ENCODE assay signal across 8 cellular contexts in genomic region chr6:32666420-32667300, GRCh38.
DNase-seq lines count a peak whose midpoint lies in the region; ATAC-seq and TF ChIP-seq lines count a peak whose summit lies in the region.

HLA-DQB1 (minus strand) TSS chr6:32666657; CDS start chr6:32666607, 50 bp downstream.

- no peak within 1 kb of the TSS for H3K4me3 ChIP-seq in RWPE2 (ENCODE audit: severe bottlenecking)

- DNase-seq in AG20443 (ENCODE audit: low spot score) (peak; percentile 16), RWPE2 (ENCODE audit: low spot score) (no peak), amniotic epithelial cell (ENCODE audit: low read depth) (peak; percentile 24), islet precursor cell (peak; percentile 76), NCI-H128 (lab: John Stamatoyannopoulos, UW; ENCODE audit: unreplicated experiment) (no peak)
- DNase-seq in stimulated activated CD4-positive, alpha-beta T cell treated with anti-CD3 and anti-CD28 coated beads, Interleukin-4, amount 100 ng/mL, for 1 hour: peak; percentile 22

- no peaks in the 10 kb centered on the region for H3K4me1 ChIP-seq in RWPE2 (ENCODE audit: insufficient read depth, poor library complexity, severe bottlenecking)

- H3K27me3 ChIP-seq in RWPE2 (ENCODE audit: insufficient read depth, poor library complexity, severe bottlenecking): no peaks in the 10 kb centered on the region

- peak; percentile 63 for ATAC-seq in GM18858 (IDR thresholded peaks at IDR 0.05; ENCODE audit: unreplicated experiment)
- ATAC-seq in HG03066 (IDR thresholded peaks at IDR 0.05; ENCODE audit: low read depth, unreplicated experiment): peak; percentile 57
- peak; percentile 75 for ATAC-seq in RWPE2 (ENCODE audit: low read depth)

- no peak within 1 kb of the TSS for H3K27ac ChIP-seq in RWPE2 (ENCODE audit: poor library complexity, severe bottlenecking)

- TF ChIP-seq CTCF in RWPE2 (IDR thresholded peaks at IDR 0.05; ENCODE audit: poor library complexity, severe bottlenecking): no peak

- H3K36me3 ChIP-seq in RWPE2 (ENCODE audit: low read depth): no peaks in the 10 kb centered on the region

- H3K9me3 ChIP-seq in RWPE2 (ENCODE audit: severe bottlenecking): no peaks in the 10 kb centered on the region

Comparison
In these comparisons a context has a peak if more than half of its experiments do, and no peak if none do; other contexts are left out.
1. DNase-seq: peak in AG20443 (single experiment), amniotic epithelial cell (single experiment), islet precursor cell (single experiment) and stimulated activated CD4-positive, alpha-beta T cell treated with anti-CD3 and anti-CD28 coated beads, Interleukin-4, amount 100 ng/mL, for 1 hour (single experiment); none in RWPE2 (single experiment) and NCI-H128 (single experiment).
2. Peak in every context shown above with its lines, with median percentiles within 50 percentile points of each other: ATAC-seq.